Comparison of ENCODE assay signal across 23 cellular contexts in the genomic region with DNA sequence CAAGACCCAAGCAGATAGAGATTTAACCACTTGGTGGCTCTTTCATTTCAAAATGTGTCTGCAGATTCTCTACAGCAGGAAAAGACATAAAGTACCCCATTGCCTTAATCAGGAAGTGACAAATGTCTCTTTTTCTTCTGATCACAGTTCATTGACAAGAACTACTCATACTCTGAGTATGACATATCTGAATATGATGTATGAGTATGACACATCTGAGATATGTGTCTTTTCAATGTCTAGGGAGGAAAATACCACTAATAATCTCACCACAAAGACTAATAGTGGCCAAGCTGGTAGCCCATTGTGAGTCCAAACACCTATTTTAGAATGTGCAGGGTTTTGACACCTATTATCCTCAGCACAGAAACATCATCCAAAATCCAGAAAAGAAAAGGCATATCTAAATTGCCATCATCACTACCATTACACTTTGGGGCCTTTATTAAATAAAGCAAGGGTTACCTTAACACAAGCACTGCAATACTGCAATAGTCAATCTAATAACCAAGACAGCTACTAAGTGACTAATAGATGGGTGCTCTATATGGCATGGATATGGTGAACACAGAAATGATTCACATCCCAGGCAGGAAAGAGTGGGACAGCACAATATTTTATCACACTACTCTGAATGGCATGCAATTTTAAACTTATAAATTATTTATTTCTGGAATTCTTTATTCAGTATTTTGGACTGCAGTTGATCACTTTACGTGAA.
DNase-seq lines count a peak whose midpoint lies in the region; ATAC-seq, FAIRE-seq and TF ChIP-seq lines count a peak whose summit lies in the region.
"Had no signal": no experiment of that assay in that cellular context is flagged by ENCODE, and none has a peak within 500 bp of the region (broad histone marks: within the 10 kb centered on the region; RNA-seq: fewer than 3 reads in every experiment).

No MANE protein-coding gene starts in this region.

- POLR2A ChIA-PET in PC-3 (lab: Charles Lee; ENCODE audit: unreplicated experiment), result no interaction called here
- POLR2A ChIA-PET in activated CD4-positive, alpha-beta T cell treated with anti-CD3 and anti-CD28 coated beads for 36 hours (lab: Charles Lee), result no interaction called here

- H4K20me1 ChIP-seq in PC-3 (ENCODE audit: low read length) (no peaks in the 10 kb centered on the region), keratinocyte (ENCODE audit: control insufficient read depth, extremely low read depth, insufficient read depth, low read length) (no peaks in the 10 kb centered on the region)
- H4K20me1 ChIP-seq: BLaER1 treated with 17β-estradiol and CSF1 and Interleukin-3, amounts not matched to agents 10 nM and 100 nM had no signal

- H3K4me3 Mint-ChIP-seq in activated CD4-positive, alpha-beta T cell treated with anti-CD3 and anti-CD28 coated beads for 36 hours, result no peak overlapping the region
- H3K4me3 Mint-ChIP-seq: CD14-positive monocyte; CD4-positive, alpha-beta memory T cell had no signal

- H3K9me3 ChIP-seq in PC-3 (ENCODE audit: low read length), result peaks cover 35% of the 10 kb centered on the region
- peaks cover 10% of the 10 kb centered on the region for H3K9me3 ChIP-seq in keratinocyte (ENCODE audit: control insufficient read depth, low read depth, low read length)
- H3K9me3 ChIP-seq: BE2C had no signal

- H3K4me3 ChIP-seq in PC-3 (ENCODE audit: low read length) (no peak overlapping the region), epithelial cell of esophagus (ENCODE audit: low read length) (no peak overlapping the region), keratinocyte (ENCODE audit: control insufficient read depth in 2 of 3, extremely low read depth in 1 of 3, insufficient read depth in 2 of 3, low read depth in 1 of 3, low read length in 3 of 3) (no peak overlapping the region)
- H3K4me3 ChIP-seq: BLaER1 treated with 17β-estradiol and CSF1 and Interleukin-3, amounts not matched to agents 10 nM and 100 nM had no signal

- H3K27me3 Mint-ChIP-seq in activated CD4-positive, alpha-beta T cell treated with anti-CD3 and anti-CD28 coated beads for 36 hours, result no peaks in the 10 kb centered on the region
- H3K27me3 Mint-ChIP-seq: CD4-positive, alpha-beta memory T cell had no signal

- TF ChIP-seq CTCF in PC-3 (conservative IDR thresholded peaks at IDR 0.05; ENCODE audit: low read depth, low read length) (no peak), epithelial cell of esophagus (IDR thresholded peaks at IDR 0.05; ENCODE audit: insufficient read depth, low read depth, low read length, missing control alignments) (no peak), keratinocyte (optimal IDR thresholded peaks at IDR 0.05 in 1 of 3, IDR thresholded peaks at IDR 0.05 in 1 of 3, conservative IDR thresholded peaks at IDR 0.05 in 1 of 3; ENCODE audit: extremely low read depth in 1 of 3, insufficient read depth in 2 of 3, low read length in 3 of 3) (no peak)

- no peak overlapping the region for H2AFZ ChIP-seq in PC-3 (ENCODE audit: low read length)
- no peak overlapping the region for H2AFZ ChIP-seq in keratinocyte (ENCODE audit: control insufficient read depth, low read length)

- no TSS peak for BruUV-seq in PC-3 (replicated peaks; lab: Mats Ljungman, UMichigan)

- no peaks in the 10 kb centered on the region for H3K27me3 ChIP-seq in PC-3 (ENCODE audit: low read length)
- no peaks in the 10 kb centered on the region for H3K27me3 ChIP-seq in keratinocyte (ENCODE audit: control insufficient read depth, extremely low read depth, insufficient read depth, low read length)
- H3K27me3 ChIP-seq: BE2C; BLaER1 treated with 17β-estradiol and CSF1 and Interleukin-3, amounts not matched to agents 10 nM and 100 nM had no signal

- H3K36me3 ChIP-seq in PC-3 (ENCODE audit: low read depth, low read length), result peaks cover 12% of the 10 kb centered on the region; the same call in 1 of the 2 replicates
- no peaks in the 10 kb centered on the region for H3K36me3 ChIP-seq in keratinocyte (ENCODE audit: control insufficient read depth in 2 of 2, extremely low read depth in 1 of 2, insufficient read depth in 2 of 2, low read length in 2 of 2)
- H3K36me3 ChIP-seq: BE2C had no signal

- FAIRE-seq in keratinocyte (lab: Jason Lieb, UNC), result peak; percentile 49
- FAIRE-seq: A204.1, G401.6, GM12892, H1 had no signal

- H3K36me3 Mint-ChIP-seq in activated CD4-positive, alpha-beta T cell treated with anti-CD3 and anti-CD28 coated beads for 36 hours (ENCODE audit: low read depth), result no peaks in the 10 kb centered on the region
- H3K36me3 Mint-ChIP-seq: CD14-positive monocyte; CD4-positive, alpha-beta memory T cell had no signal

- dilution Hi-C loops in keratinocyte (cut with MboI; ENCODE audit: extremely low pct_ligation_motif_present, low sequenced_read_pairs), result no loop called here

- H3K4me1 Mint-ChIP-seq in activated CD4-positive, alpha-beta T cell treated with anti-CD3 and anti-CD28 coated beads for 36 hours, result no peaks in the 10 kb centered on the region
- H3K4me1 Mint-ChIP-seq: CD14-positive monocyte; CD4-positive, alpha-beta memory T cell had no signal

- H3K4me2 ChIP-seq in PC-3 (ENCODE audit: low read length) (no peak overlapping the region), keratinocyte (ENCODE audit: control insufficient read depth, extremely low read depth, insufficient read depth, low read depth, low read length) (no peak overlapping the region)
- H3K4me2 ChIP-seq: BLaER1 treated with 17β-estradiol and CSF1 and Interleukin-3, amounts not matched to agents 10 nM and 100 nM had no signal

- H3F3A ChIP-seq in PC-3 (ENCODE audit: low read length, unreplicated experiment), result peaks cover 17% of the 10 kb centered on the region

- intact Hi-C loops in PC-3 (cut with micrococcal nuclease), result no loop called here
- intact Hi-C loops in activated CD4-positive, alpha-beta T cell treated with anti-CD3 and anti-CD28 coated beads for 36 hours (cut with DNase I, micrococcal nuclease), result no loop called here

- DNase-seq in activated CD4-positive, CD25-positive, alpha-beta regulatory T cell treated with anti-CD3 and anti-CD28 coated beads, Interleukin-2, amount 50 U/mL, for 72 hours, result no peak
- DNase-seq in PC-3, result peak; percentile 50
- DNase-seq in epithelial cell of esophagus (ENCODE audit: low read depth), result peak; percentile 49
- DNase-seq in keratinocyte (ENCODE audit: low read depth, low spot score), result peak; percentile 57
- DNase-seq in Ammon's horn (ENCODE audit: low spot score), result no peak
- no peak for DNase-seq in activated CD4-positive, alpha-beta T cell treated with anti-CD3 and anti-CD28 coated beads for 36 hours
- DNase-seq: BE2C; Calu3; CD4-positive, alpha-beta memory T cell; COR-L47; DMS53; DMS79 treated with DMSO at 0.1 percent for 48 hours; H7; HCEC 1CT had no signal

- no peak overlapping the region for H3K27ac Mint-ChIP-seq in activated CD4-positive, alpha-beta T cell treated with anti-CD3 and anti-CD28 coated beads for 36 hours
- H3K27ac Mint-ChIP-seq: CD14-positive monocyte; CD4-positive, alpha-beta memory T cell had no signal

- CTCF ChIA-PET in PC-3 (lab: Charles Lee), result interaction anchor here (0.6 kb wide), 1 partner anchor 625 kb away, joined by 4 read pairs; no protein-coding TSS in a partner anchor
- CTCF ChIA-PET in activated CD4-positive, alpha-beta T cell treated with anti-CD3 and anti-CD28 coated beads for 36 hours (lab: Charles Lee), result interaction anchor here (0.5 kb wide), 1 partner anchor 1336 kb away, joined by 3 read pairs; no protein-coding TSS in a partner anchor

- H3K79me2 ChIP-seq in PC-3 (ENCODE audit: low read length) (no peaks in the 10 kb centered on the region), keratinocyte (ENCODE audit: control insufficient read depth, insufficient read depth, low read length) (no peaks in the 10 kb centered on the region)

- no peak overlapping the region for H3K9ac ChIP-seq in PC-3 (ENCODE audit: low read length)
- no peak overlapping the region for H3K9ac ChIP-seq in keratinocyte (ENCODE audit: control insufficient read depth, extremely low read depth, insufficient read depth, low read length)
- H3K9ac ChIP-seq: BLaER1 treated with 17β-estradiol and CSF1 and Interleukin-3, amounts not matched to agents 10 nM and 100 nM had no signal

- ATAC-seq in activated CD4-positive, CD25-positive, alpha-beta regulatory T cell treated with anti-CD3 and anti-CD28 coated beads, Interleukin-2, amount 50 U/mL, for 24 hours, result peak; percentile 48
- ATAC-seq in PC-3 (no peak), HG03175 (IDR thresholded peaks at IDR 0.05; ENCODE audit: unreplicated experiment) (no peak)
- ATAC-seq in activated CD4-positive, alpha-beta T cell treated with anti-CD3 and anti-CD28 coated beads for 36 hours, result no peak

- H3K9me2 ChIP-seq in PC-3 (replicated peaks; ENCODE audit: low read length), result no peaks in the 10 kb centered on the region

- H3K27ac ChIP-seq in PC-3 (ENCODE audit: low read length) (no peak overlapping the region), keratinocyte (ENCODE audit: control insufficient read depth, insufficient read depth, low read length) (peak overlapping the region; percentile 43)
- H3K27ac ChIP-seq: 22Rv1; BLaER1 treated with 17β-estradiol and CSF1 and Interleukin-3, amounts not matched to agents 10 nM and 100 nM had no signal

- H3K9me1 ChIP-seq in keratinocyte (ENCODE audit: control insufficient read depth, extremely low read depth, insufficient read depth, low read length), result no peaks in the 10 kb centered on the region

- peaks cover 26% of the 10 kb centered on the region for H3K9me3 Mint-ChIP-seq in activated CD4-positive, alpha-beta T cell treated with anti-CD3 and anti-CD28 coated beads for 36 hours (ENCODE audit: low read depth)

- H3K4me1 ChIP-seq in PC-3 (ENCODE audit: insufficient read depth, low read length) (peaks cover 30% of the 10 kb centered on the region), keratinocyte (ENCODE audit: control insufficient read depth, extremely low read depth, insufficient read depth, low read length) (peaks cover 8% of the 10 kb centered on the region)
- H3K4me1 ChIP-seq: BE2C; BLaER1 treated with 17β-estradiol and CSF1 and Interleukin-3, amounts not matched to agents 10 nM and 100 nM had no signal

Comparison
In these comparisons a context has a peak if more than half of its experiments do, and no peak if none do; other contexts are left out.
1. ATAC-seq: peak in activated CD4-positive, CD25-positive, alpha-beta regulatory T cell treated with anti-CD3 and anti-CD28 coated beads, Interleukin-2, amount 50 U/mL, for 24 hours (2 of 2); none in PC-3 (single experiment), activated CD4-positive, alpha-beta T cell treated with anti-CD3 and anti-CD28 coated beads for 36 hours (single experiment) and HG03175 (single experiment).
2. DNase-seq: peak in PC-3 (single experiment), epithelial cell of esophagus (single experiment) and keratinocyte (single experiment); none in activated CD4-positive, CD25-positive, alpha-beta regulatory T cell treated with anti-CD3 and anti-CD28 coated beads, Interleukin-2, amount 50 U/mL, for 72 hours (single experiment), Ammon's horn (single experiment) and activated CD4-positive, alpha-beta T cell treated with anti-CD3 and anti-CD28 coated beads for 36 hours (single experiment).